Comparison of ENCODE assay signal across 17 cellular contexts in genomic region chr7:51023547-51023946, GRCh38.
"Had no signal": no experiment of that assay in that cellular context is flagged by ENCODE, and none has a peak within 500 bp of the region (broad histone marks: within the 10 kb centered on the region; RNA-seq: fewer than 3 reads in every experiment).

No MANE protein-coding gene starts in this region.

- H3K4me3 Mint-ChIP-seq: naive thymus-derived CD8-positive, alpha-beta T cell; stimulated activated memory B cell treated with anti-CD40 and anti-IgM and Interleukin-4, amounts not matched to agents 10 μg/mL and 1 μg/mL and 100 μg/mL, for 72 hours; stimulated activated naive CD8-positive, alpha-beta T cell treated with anti-CD3 and anti-CD28 coated beads, Interleukin-15, Interleukin-2, amounts not matched to agents 100 ng/mL and 50 ng/mL, for 24 hours had no signal

- H3K9me3 ChIP-seq: gastrocnemius medialis, neutrophil, right lobe of liver, spleen, tibial artery had no signal

- H3K27me3 ChIP-seq: dorsolateral prefrontal cortex, gastrocnemius medialis, neutrophil, right lobe of liver, spleen, tibial artery had no signal

- H3K36me3 ChIP-seq: gastrocnemius medialis, neutrophil, spleen had no signal

- H3K4me3 ChIP-seq: dorsolateral prefrontal cortex, gastrocnemius medialis, right lobe of liver, spleen, tibial artery had no signal

- H3K4me1 ChIP-seq: right lobe of liver, spleen, tibial artery had no signal

- H3K9me3 Mint-ChIP-seq: naive thymus-derived CD8-positive, alpha-beta T cell; stimulated activated memory B cell treated with anti-CD40 and anti-IgM and Interleukin-4, amounts not matched to agents 10 μg/mL and 1 μg/mL and 100 μg/mL, for 72 hours; stimulated activated naive CD8-positive, alpha-beta T cell treated with anti-CD3 and anti-CD28 coated beads, Interleukin-15, Interleukin-2, amounts not matched to agents 100 ng/mL and 50 ng/mL, for 24 hours had no signal

- DNase-seq: caudate nucleus; cortex of kidney; dorsolateral prefrontal cortex; effector memory CD4-positive, alpha-beta T cell; gastrocnemius medialis; left colon; naive thymus-derived CD8-positive, alpha-beta T cell; spleen; stimulated activated CD4-positive, alpha-beta T cell treated with anti-CD3 and anti-CD28 coated beads, Interleukin-15, amount 100 ng/mL, for 24 hours; stimulated activated CD4-positive, alpha-beta T cell treated with anti-CD3 and anti-CD28 coated beads, Interleukin-1b, Interleukin-23, amount 100 ng/mL, for 48 hours; stimulated activated CD4-positive, alpha-beta T cell treated with anti-CD3 and anti-CD28 coated beads, Interleukin-4, amount 100 ng/mL, for 24 hours; tibial artery had no signal

- H3K36me3 Mint-ChIP-seq: naive thymus-derived CD8-positive, alpha-beta T cell; stimulated activated memory B cell treated with anti-CD40 and anti-IgM and Interleukin-4, amounts not matched to agents 10 μg/mL and 1 μg/mL and 100 μg/mL, for 72 hours had no signal

- H3K4me1 Mint-ChIP-seq: naive thymus-derived CD8-positive, alpha-beta T cell; stimulated activated memory B cell treated with anti-CD40 and anti-IgM and Interleukin-4, amounts not matched to agents 10 μg/mL and 1 μg/mL and 100 μg/mL, for 72 hours had no signal

- ATAC-seq: esophagus mucosa; gastrocnemius medialis; left colon; naive thymus-derived CD8-positive, alpha-beta T cell; right lobe of liver; stimulated activated memory B cell treated with anti-CD40 and anti-IgM and Interleukin-4, amounts not matched to agents 10 μg/mL and 1 μg/mL and 100 μg/mL, for 72 hours had no signal

- H3K27ac Mint-ChIP-seq: stimulated activated memory B cell treated with anti-CD40 and anti-IgM and Interleukin-4, amounts not matched to agents 10 μg/mL and 1 μg/mL and 100 μg/mL, for 72 hours; stimulated activated naive CD8-positive, alpha-beta T cell treated with anti-CD3 and anti-CD28 coated beads, Interleukin-15, Interleukin-2, amounts not matched to agents 100 ng/mL and 50 ng/mL, for 24 hours had no signal

- H3K27ac ChIP-seq: gastrocnemius medialis, neutrophil, right lobe of liver, spleen, tibial artery had no signal

- H3K27me3 Mint-ChIP-seq: naive thymus-derived CD8-positive, alpha-beta T cell; stimulated activated memory B cell treated with anti-CD40 and anti-IgM and Interleukin-4, amounts not matched to agents 10 μg/mL and 1 μg/mL and 100 μg/mL, for 72 hours; stimulated activated naive CD8-positive, alpha-beta T cell treated with anti-CD3 and anti-CD28 coated beads, Interleukin-15, Interleukin-2, amounts not matched to agents 100 ng/mL and 50 ng/mL, for 24 hours had no signal
